Comparison of ENCODE assay signal across 29 cellular contexts in the genomic region with DNA sequence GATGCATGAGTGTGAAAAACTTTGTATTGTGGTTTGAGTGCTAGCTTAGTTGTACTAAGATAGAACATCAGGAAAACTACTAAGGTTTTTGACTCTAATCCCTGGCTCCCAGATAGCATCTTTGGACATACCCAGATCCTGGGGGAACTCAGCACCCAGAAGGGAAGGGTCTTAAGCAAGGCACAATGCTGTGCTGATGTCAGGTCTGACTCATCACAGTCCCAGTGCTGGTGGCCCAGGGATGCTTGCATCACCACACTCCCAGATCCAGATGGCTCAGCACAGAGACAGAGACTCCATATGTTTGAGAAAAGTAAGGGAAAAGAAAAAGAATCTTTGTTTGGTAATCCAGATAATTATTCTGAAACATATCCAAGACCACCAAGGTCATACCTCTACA. TPM values are rescaled to one million over a fixed set of nuclear protein-coding genes. Genes with fewer than 3 reads are reported as not detected.
DNase-seq lines count a peak whose midpoint lies in the region; ATAC-seq, FAIRE-seq and TF ChIP-seq lines count a peak whose summit lies in the region.
"Had no signal": no experiment of that assay in that cellular context is flagged by ENCODE, and none has a peak within 500 bp of the region (broad histone marks: within the 10 kb centered on the region; RNA-seq: fewer than 3 reads in every experiment).

No MANE protein-coding gene starts in this region.

- no peak overlapping the region for H3K56ac ChIP-seq in mesendoderm (ENCODE audit: low read length)

- no peak overlapping the region for H2BK15ac ChIP-seq in mesendoderm (replicated peaks; ENCODE audit: low read depth)

- no peak for TF ChIP-seq CTCF in D721Med (IDR thresholded peaks at IDR 0.05; ENCODE audit: insufficient read depth, missing control alignments)
- TF ChIP-seq CTCF in coronary artery (IDR thresholded peaks at IDR 0.05), result no peak

- no peak overlapping the region for H2BK5ac ChIP-seq in mesendoderm (ENCODE audit: low read length)

- peak; percentile 20 for DNase-seq in HT1080 (ENCODE audit: low read depth)
- peak; percentile 3 for DNase-seq in mesendoderm
- no peak for DNase-seq in NCI-H1105 treated with DMSO at 0.1 percent for 48 hours (lab: John Stamatoyannopoulos, UW)
- no peak for DNase-seq in D721Med (ENCODE audit: insufficient read length, low spot score)
- DNase-seq in stimulated activated CD4-positive, alpha-beta T cell treated with anti-CD3 and anti-CD28 coated beads, Interleukin-1b, Interleukin-23, amount 100 ng/mL, for 48 hours, result no peak
- no peak for DNase-seq in coronary artery (ENCODE audit: low spot score)
- DNase-seq: activated CD4-positive, alpha-beta memory T cell treated with anti-CD3 and anti-CD28 coated beads, Interleukin-2, amount 10 ng/mL, durations not matched to agents 7 days and 5 days; activated CD4-positive, CD25-positive, alpha-beta regulatory T cell; activated gamma-delta T cell treated with Interleukin-2 at 50 U/mL for 16 hours; CD4-positive, alpha-beta T cell; cortex of kidney; glutamatergic neuron; IMR-90; left cardiac atrium; naive B cell; NCI-H146; NCI-H2171 treated with DMSO at 0.1 percent for 48 hours; NCI-H524 treated with DMSO at 0.1 percent for 48 hours; occipital lobe; stimulated activated CD4-positive, alpha-beta T cell treated with anti-CD3 and anti-CD28 coated beads, Interleukin-12 subunit alpha, Interleukin-12 subunit beta, amount 100 ng/mL, for 4 hours; T-helper 9 cell; tibial artery had no signal

- FAIRE-seq in D721Med (lab: Jason Lieb, UNC), result no peak
- FAIRE-seq: endometrium, G401.6 had no signal

- peak; percentile 29 for ATAC-seq in GM21423 (IDR thresholded peaks at IDR 0.05; ENCODE audit: unreplicated experiment)
- ATAC-seq in HG02678 (IDR thresholded peaks at IDR 0.05; ENCODE audit: unreplicated experiment), result peak; percentile 28
- ATAC-seq: left cardiac atrium had no signal

- H3K36me3 ChIP-seq in mesendoderm (ENCODE audit: control insufficient read depth, insufficient read depth, low read length), result no peaks in the 10 kb centered on the region
- H3K36me3 ChIP-seq: tibial artery had no signal

- H4K5ac ChIP-seq in mesendoderm (ENCODE audit: low read length), result no peak overlapping the region

- H4K8ac ChIP-seq in mesendoderm (ENCODE audit: low read depth, low read length), result no peak overlapping the region

- H3K23ac ChIP-seq in mesendoderm (ENCODE audit: low read length), result no peak overlapping the region

- H2AK5ac ChIP-seq in mesendoderm (ENCODE audit: low read length), result no peak overlapping the region

- no peaks in the 10 kb centered on the region for H3K79me1 ChIP-seq in mesendoderm (ENCODE audit: low read length)

- H3K4me1 ChIP-seq in mesendoderm (ENCODE audit: control insufficient read depth, low read depth, low read length), result no peaks in the 10 kb centered on the region
- H3K4me1 ChIP-seq: tibial artery had no signal

- H3K27ac ChIP-seq in mesendoderm (ENCODE audit: low read depth, low read length) (no peak overlapping the region), coronary artery (no peak overlapping the region)
- H3K27ac ChIP-seq: tibial artery had no signal

- no peak overlapping the region for H2BK120ac ChIP-seq in mesendoderm (ENCODE audit: low read depth, low read length)

- H3K4me3 ChIP-seq in mesendoderm (ENCODE audit: low read length) (no peak overlapping the region), coronary artery (no peak overlapping the region)
- H3K4me3 ChIP-seq: tibial artery had no signal

- no peak overlapping the region for H3K4me2 ChIP-seq in mesendoderm (ENCODE audit: low read length)

- H3K9ac ChIP-seq in mesendoderm (ENCODE audit: low read length), result no peak overlapping the region

- no peak overlapping the region for H3K18ac ChIP-seq in mesendoderm (ENCODE audit: low read length)

- H3K4ac ChIP-seq in mesendoderm (ENCODE audit: low read depth, low read length), result no peak overlapping the region

- no peaks in the 10 kb centered on the region for H3K27me3 ChIP-seq in mesendoderm (ENCODE audit: insufficient read depth, low read length, poor library complexity)
- H3K27me3 ChIP-seq: tibial artery had no signal

- no peaks in the 10 kb centered on the region for H3K79me2 ChIP-seq in mesendoderm (ENCODE audit: control insufficient read depth, insufficient read depth, low read length)

RNA-seq across cellular contexts. Expression of gene OR56A3, which starts 18.3 kb away (rescaled TPM):
- total RNA-seq in HT1080 (2014; rRNA removed; shearing (Covaris generic)), result not detected in 2 replicates
- not detected in 2 replicates for polyA plus RNA-seq in HT1080 (2015; cell fraction: cytosol; rRNA removed)
- polyA plus RNA-seq in HT1080 (2015; cell fraction: nucleus; rRNA removed), result not detected in 2 replicates
- polyA plus RNA-seq in mesendoderm (2013, experiment 1 of 2), result not detected
- not detected for polyA plus RNA-seq in mesendoderm (2013, experiment 2 of 2)
- total RNA-seq: activated CD4-positive, alpha-beta memory T cell treated with anti-CD3 and anti-CD28 coated beads, Interleukin-2, amount 10 ng/mL, durations not matched to agents 7 days and 5 days; CD4-positive, alpha-beta T cell; IMR-90; left cardiac atrium; M059J; mesenteric fat pad; occipital lobe had no signal
- polyA plus RNA-seq: adipose tissue, IMR-90 had no signal

RNA-seq across cellular contexts. Expression of gene OR52E5, which starts 30.8 kb away (rescaled TPM):
- not detected in 2 replicates for total RNA-seq in HT1080 (2014; rRNA removed; shearing (Covaris generic))
- polyA plus RNA-seq in HT1080 (2015; cell fraction: cytosol; rRNA removed), result not detected in 2 replicates
- polyA plus RNA-seq in HT1080 (2015; cell fraction: nucleus; rRNA removed), result not detected in 2 replicates
- not detected for polyA plus RNA-seq in mesendoderm (2013, experiment 1 of 2)
- polyA plus RNA-seq in mesendoderm (2013, experiment 2 of 2), result not detected
- total RNA-seq: activated CD4-positive, alpha-beta memory T cell treated with anti-CD3 and anti-CD28 coated beads, Interleukin-2, amount 10 ng/mL, durations not matched to agents 7 days and 5 days; CD4-positive, alpha-beta T cell; IMR-90; left cardiac atrium; M059J; mesenteric fat pad; occipital lobe had no signal
- polyA plus RNA-seq: adipose tissue, IMR-90 had no signal

RNA-seq across cellular contexts. Expression of gene OR52E4, which starts 43.4 kb away (rescaled TPM):
- not detected in 2 replicates for total RNA-seq in HT1080 (2014; rRNA removed; shearing (Covaris generic))
- not detected in 2 replicates for polyA plus RNA-seq in HT1080 (2015; cell fraction: cytosol; rRNA removed)
- polyA plus RNA-seq in HT1080 (2015; cell fraction: nucleus; rRNA removed), result not detected in 2 replicates
- not detected for polyA plus RNA-seq in mesendoderm (2013, experiment 1 of 2)
- polyA plus RNA-seq in mesendoderm (2013, experiment 2 of 2), result not detected
- total RNA-seq: activated CD4-positive, alpha-beta memory T cell treated with anti-CD3 and anti-CD28 coated beads, Interleukin-2, amount 10 ng/mL, durations not matched to agents 7 days and 5 days; CD4-positive, alpha-beta T cell; IMR-90; left cardiac atrium; M059J; mesenteric fat pad; occipital lobe had no signal
- polyA plus RNA-seq: adipose tissue, IMR-90 had no signal

RNA-seq across cellular contexts. Expression of gene OR56A5, which starts 44.5 kb away (rescaled TPM):
- total RNA-seq in HT1080 (2014; rRNA removed; shearing (Covaris generic)), result not detected in 2 replicates
- not detected in 2 replicates for polyA plus RNA-seq in HT1080 (2015; cell fraction: cytosol; rRNA removed)
- not detected in 2 replicates for polyA plus RNA-seq in HT1080 (2015; cell fraction: nucleus; rRNA removed)
- polyA plus RNA-seq in mesendoderm (2013, experiment 1 of 2), result not detected
- not detected for polyA plus RNA-seq in mesendoderm (2013, experiment 2 of 2)
- total RNA-seq: activated CD4-positive, alpha-beta memory T cell treated with anti-CD3 and anti-CD28 coated beads, Interleukin-2, amount 10 ng/mL, durations not matched to agents 7 days and 5 days; CD4-positive, alpha-beta T cell; IMR-90; left cardiac atrium; M059J; mesenteric fat pad; occipital lobe had no signal
- polyA plus RNA-seq: adipose tissue, IMR-90 had no signal

Comparison
In these comparisons a context has a peak if more than half of its experiments do, and no peak if none do; other contexts are left out.
1. DNase-seq: peak in HT1080 (single experiment) and mesendoderm (single experiment); none in NCI-H1105 treated with DMSO at 0.1 percent for 48 hours (single experiment), D721Med (single experiment), stimulated activated CD4-positive, alpha-beta T cell treated with anti-CD3 and anti-CD28 coated beads, Interleukin-1b, Interleukin-23, amount 100 ng/mL, for 48 hours (single experiment) and coronary artery (single experiment).